In genomic region chr4:76582817-76583087, GRCh38 we compare ENCODE assay signal across 1 cellular context.
TF ChIP-seq lines count a peak whose summit lies in the region.

No MANE protein-coding gene starts in this region.

TF ChIP-seq in HEK293, 187 proteins besides CTCF, POLR2A, EP300 and RAD21 (continued from another document):
- TF ChIP-seq ZNF692 (tag by site-specific recombination; IDR thresholded peaks at IDR 0.05) = peak; percentile 69
- no peak for TF ChIP-seq ZBTB17 (tag by site-specific recombination; IDR thresholded peaks at IDR 0.05)
- TF ChIP-seq ZNF354C (tag by site-specific recombination; IDR thresholded peaks at IDR 0.05; ENCODE audit: borderline replicate concordance, low read depth) = no peak
- TF ChIP-seq ZNF174 (tag by site-specific recombination; IDR thresholded peaks at IDR 0.05) = no peak
- no peak for TF ChIP-seq ZNF223 (tag by site-specific recombination; IDR thresholded peaks at IDR 0.05)
- no peak for TF ChIP-seq ZNF132 (tag by site-specific recombination; IDR thresholded peaks at IDR 0.05; ENCODE audit: borderline replicate concordance)
- peak; percentile 75 for TF ChIP-seq ZFP69B (tag by site-specific recombination; IDR thresholded peaks at IDR 0.05)
- TF ChIP-seq RBAK (tag by site-specific recombination; IDR thresholded peaks at IDR 0.05) = no peak
- TF ChIP-seq MYNN (tag by site-specific recombination; IDR thresholded peaks at IDR 0.05; ENCODE audit: borderline replicate concordance) = no peak
